ENCODE assay signal across 15 cellular contexts in genomic region chr3:49343163-49343562, GRCh38. TPM values are rescaled to one million over a fixed set of nuclear protein-coding genes. Genes with fewer than 3 reads are reported as not detected.
A peak's percentile ranks its signal among the peaks of the same experiment; 100 is the strongest.
DNase-seq lines count a peak whose midpoint lies in the region; ATAC-seq and TF ChIP-seq lines count a peak whose summit lies in the region.
"Had no signal": no experiment of that assay in that cellular context is flagged by ENCODE, and none has a peak within 500 bp of the region (broad histone marks: within the 10 kb centered on the region; RNA-seq: fewer than 3 reads in every experiment).

No MANE protein-coding gene starts in this region.

- no peaks in the 10 kb centered on the region for H3K27me3 ChIP-seq in colonic mucosa

- intact Hi-C loops in colonic mucosa (cut with DNase I), result no loop called here

- H3K27me3 Mint-ChIP-seq in activated T-cell treated with anti-CD3 and anti-CD28 coated beads, Interleukin-2, amount 50 U/mL, for 72 hours (ENCODE audit: low read depth), result no peaks in the 10 kb centered on the region

- H3K36me3 Mint-ChIP-seq in activated T-cell treated with anti-CD3 and anti-CD28 coated beads, Interleukin-2, amount 50 U/mL, for 72 hours (ENCODE audit: insufficient read depth in 2 of 2), result peaks cover 0 to 5% of the 10 kb centered on the region in 2 donors

- peaks cover 13% of the 10 kb centered on the region for H3K4me1 ChIP-seq in colonic mucosa

- H3K4me3 ChIP-seq in NB4 (ENCODE audit: low read depth, low read length) (no peak overlapping the region), colonic mucosa (no peak overlapping the region)

- TF ChIP-seq POLR2A in NB4 (IDR thresholded peaks at IDR 0.05; ENCODE audit: extremely low read depth, insufficient read length), result no peak

- peak overlapping the region; percentile 40 for H3K27ac Mint-ChIP-seq in activated T-cell treated with anti-CD3 and anti-CD28 coated beads, Interleukin-2, amount 50 U/mL, for 72 hours

- no peak for DNase-seq in activated T-cell treated with anti-CD3 and anti-CD28 coated beads, Interleukin-2, amount 50 U/mL, for 72 hours
- DNase-seq in activated T-cell treated with anti-CD3 and anti-CD28 coated beads, Interleukin-2, amount 50 U/mL, for 48 hours, result no peak
- DNase-seq in NB4 (ENCODE audit: low read depth), result peak; percentile 50
- DNase-seq in colonic mucosa, result no peak
- no peak for DNase-seq in substantia nigra (lab: John Stamatoyannopoulos, UW)
- DNase-seq in NCI-H345 treated with DMSO at 0.1 percent for 48 hours (lab: John Stamatoyannopoulos, UW; ENCODE audit: unreplicated experiment), result no peak
- DNase-seq: ACHN; erythroblast; hypothalamus; stimulated activated naive CD4-positive, alpha-beta T cell treated with Interleukin-2 at 50 U/mL for 16 hours had no signal

- no peaks in the 10 kb centered on the region for H3K9me3 ChIP-seq in colonic mucosa

- H3K27ac ChIP-seq in colonic mucosa, result peak overlapping the region; percentile 28
- H3K27ac ChIP-seq in substantia nigra (ENCODE audit: low read depth, low read length, poor library complexity, severe bottlenecking), result peak overlapping the region; percentile 59

- no peak overlapping the region for H3K4me3 Mint-ChIP-seq in activated T-cell treated with anti-CD3 and anti-CD28 coated beads, Interleukin-2, amount 50 U/mL, for 72 hours
- H3K4me3 Mint-ChIP-seq: nephron had no signal

- TF ChIP-seq CTCF in NB4 (IDR thresholded peaks at IDR 0.05; ENCODE audit: low read depth, low read length) (no peak), colonic mucosa (IDR thresholded peaks at IDR 0.05) (no peak)

- no peak overlapping the region for H3K9ac ChIP-seq in colonic mucosa (ENCODE audit: low read depth in 2 of 2, low read length in 2 of 2)

- peaks cover 50% of the 10 kb centered on the region for H3K4me1 Mint-ChIP-seq in activated T-cell treated with anti-CD3 and anti-CD28 coated beads, Interleukin-2, amount 50 U/mL, for 72 hours (ENCODE audit: low read depth)

- no peaks in the 10 kb centered on the region for H3K36me3 ChIP-seq in colonic mucosa

- no peak for ATAC-seq in activated T-cell treated with anti-CD3 and anti-CD28 coated beads, Interleukin-2, amount 50 U/mL, for 72 hours (replicated peaks in 1 of 2)
- ATAC-seq in GM21737 (IDR thresholded peaks at IDR 0.05; ENCODE audit: unreplicated experiment) (no peak), GM19455 (IDR thresholded peaks at IDR 0.05; ENCODE audit: unreplicated experiment) (no peak)
- ATAC-seq: activated CD4-positive, CD25-positive, alpha-beta regulatory T cell treated with anti-CD3 and anti-CD28 coated beads, Interleukin-2, amount 50 U/mL, for 24 hours; sciatic nerve had no signal

- no peaks in the 10 kb centered on the region for H3K9me3 Mint-ChIP-seq in activated T-cell treated with anti-CD3 and anti-CD28 coated beads, Interleukin-2, amount 50 U/mL, for 72 hours
- H3K9me3 Mint-ChIP-seq: nephron had no signal

RNA-seq across cellular contexts. Expression of gene USP4, which starts 3.3 kb away (rescaled TPM):
- 10 to 100 TPM; 70.2 to 76.5 TPM for total RNA-seq in activated T-cell treated with anti-CD3 and anti-CD28 coated beads, Interleukin-2, amount 50 U/mL, for 72 hours
- total RNA-seq in colonic mucosa, result 10 to 100 TPM; 40.5 to 43.9 TPM

RNA-seq across cellular contexts. Expression of gene GPX1, which starts 15.0 kb away (rescaled TPM):
- 100 to 1,000 TPM; 112 to 124 TPM for total RNA-seq in activated T-cell treated with anti-CD3 and anti-CD28 coated beads, Interleukin-2, amount 50 U/mL, for 72 hours
- 100 to 1,000 TPM; 131 to 235 TPM for total RNA-seq in colonic mucosa
